ENCODE assay signal across 8 cellular contexts in genomic region chr1:171313319-171313834, GRCh38. TPM values are rescaled to one million over a fixed set of nuclear protein-coding genes. Genes with fewer than 3 reads are reported as not detected.
DNase-seq lines count a peak whose midpoint lies in the region; ATAC-seq and TF ChIP-seq lines count a peak whose summit lies in the region.

No MANE protein-coding gene starts in this region.

- H3K9me3 ChIP-seq in Loucy (ENCODE audit: insufficient read depth, low read depth, low read length) = no peaks in the 10 kb centered on the region

- H2AFZ ChIP-seq in Loucy (ENCODE audit: low read length) = peak overlapping the region; percentile 92

- peak overlapping the region; percentile 96 for H3K27ac Mint-ChIP-seq in mesothelial cell of epicardium

- in situ Hi-C loops in GM13977 (cut with MboI; ENCODE audit: low pct_unique_long_range_greater_than_20kb, low sequenced_read_pairs, unreplicated experiment) = no loop called here

- H3K4me2 ChIP-seq in Loucy (ENCODE audit: low read depth, low read length, poor library complexity, severe bottlenecking) = peak overlapping the region; percentile 48

- no peaks in the 10 kb centered on the region for H3K36me3 ChIP-seq in Loucy (ENCODE audit: insufficient read depth, low read length)

- H3K4me1 Mint-ChIP-seq in mesothelial cell of epicardium = peaks cover 17% of the 10 kb centered on the region

- no peaks in the 10 kb centered on the region for H4K20me1 ChIP-seq in Loucy (ENCODE audit: insufficient read depth, low read length, poor library complexity, severe bottlenecking)

- H3K4me3 Mint-ChIP-seq in mesothelial cell of epicardium = peak overlapping the region; percentile 71

- H3K79me2 ChIP-seq in Loucy (ENCODE audit: insufficient read depth, low read length) = no peaks in the 10 kb centered on the region

- peak; percentile 51 for ATAC-seq in GM21576 (IDR thresholded peaks at IDR 0.05; ENCODE audit: unreplicated experiment)

- DNase-seq in GM13977 (ENCODE audit: low spot score) (peak; percentile 6), mesothelial cell of epicardium (ENCODE audit: low spot score in 2 of 2, unreplicated experiment in 2 of 2) (no peak), NCI-H187 treated with DMSO at 0.1 percent for 48 hours (lab: John Stamatoyannopoulos, UW) (no peak), KG1 (lab: John Stamatoyannopoulos, UW) (no peak), midbrain (lab: John Stamatoyannopoulos, UW) (no peak), NCI-H774 (lab: John Stamatoyannopoulos, UW) (no peak)

- TF ChIP-seq CTCF in GM13977 (IDR thresholded peaks at IDR 0.05; ENCODE audit: extremely low read depth, insufficient read depth, missing control alignments) = no peak
- no peak for TF ChIP-seq CTCF in Loucy (conservative IDR thresholded peaks at IDR 0.05; ENCODE audit: low read length)
- no peak for TF ChIP-seq CTCF in mesothelial cell of epicardium (IDR thresholded peaks at IDR 0.05; ENCODE audit: unreplicated experiment)

- H3K9me3 Mint-ChIP-seq in mesothelial cell of epicardium = no peaks in the 10 kb centered on the region

- H3F3A ChIP-seq in Loucy (ENCODE audit: low read depth) = no peaks in the 10 kb centered on the region

- H3K4me1 ChIP-seq in Loucy (ENCODE audit: insufficient read depth, low read length, poor library complexity, severe bottlenecking) = peaks cover 10% of the 10 kb centered on the region

- H3K9me2 ChIP-seq in Loucy (replicated peaks; ENCODE audit: low read depth, low read length) = no peaks in the 10 kb centered on the region

- H3K9ac ChIP-seq in Loucy (ENCODE audit: low read depth, low read length, poor library complexity, severe bottlenecking) = peak overlapping the region; percentile 32

- H3K27me3 Mint-ChIP-seq in mesothelial cell of epicardium (ENCODE audit: low read depth) = no peaks in the 10 kb centered on the region

- H3K36me3 Mint-ChIP-seq in mesothelial cell of epicardium = no peaks in the 10 kb centered on the region

- H3K27me3 ChIP-seq in Loucy (ENCODE audit: insufficient read depth, low read length, poor library complexity, severe bottlenecking) = no peaks in the 10 kb centered on the region

- H3K4me3 ChIP-seq in Loucy (ENCODE audit: low read length, poor library complexity, severe bottlenecking) = peak overlapping the region; percentile 47

RNA-seq across cellular contexts. Expression of gene FMO4, which starts 0.6 kb away (rescaled TPM):
- 4.4 to 5.9 TPM (median 5.4 TPM) in 3 replicates for total RNA-seq in mesothelial cell of epicardium
